In genomic region chr2:177165103-177165583, GRCh38 we compare ENCODE assay signal across 8 cellular contexts. TPM values are rescaled to one million over a fixed set of nuclear protein-coding genes. Genes with fewer than 3 reads are reported as not detected.
DNase-seq lines count a peak whose midpoint lies in the region; FAIRE-seq and TF ChIP-seq lines count a peak whose summit lies in the region.

No MANE protein-coding gene starts in this region.

- H3K27ac ChIP-seq in astrocyte (ENCODE audit: low read depth, low read length), result peak overlapping the region; percentile 81
- peak overlapping the region; percentile 93 to 95 for H3K27ac ChIP-seq in testis

- H3K27me3 ChIP-seq in astrocyte (ENCODE audit: insufficient read depth, low read length) (no peaks in the 10 kb centered on the region), testis (no peaks in the 10 kb centered on the region)

- H3K4me3 Mint-ChIP-seq in astrocyte (ENCODE audit: unreplicated experiment) (no peak overlapping the region), endothelial cell (ENCODE audit: unreplicated experiment) (no peak overlapping the region)

- no peaks in the 10 kb centered on the region for H3K36me3 ChIP-seq in astrocyte (ENCODE audit: insufficient read depth, low read length)
- no peaks in the 10 kb centered on the region for H3K36me3 ChIP-seq in testis (ENCODE audit: low read depth, missing control alignments)

- H3K9me3 ChIP-seq in astrocyte (ENCODE audit: insufficient read depth, low read depth, low read length) (no peaks in the 10 kb centered on the region), testis (no peaks in the 10 kb centered on the region)

- peak overlapping the region; percentile 88 for H3K4me2 ChIP-seq in astrocyte (ENCODE audit: low read length)

- peak overlapping the region; percentile 55 for H3K4me3 ChIP-seq in astrocyte (ENCODE audit: insufficient read depth, low read depth, low read length)
- H3K4me3 ChIP-seq in testis, result peak overlapping the region; percentile 32 to 50

- H3K36me3 Mint-ChIP-seq in astrocyte (ENCODE audit: low read depth, unreplicated experiment) (peaks cover 3% of the 10 kb centered on the region), endothelial cell (ENCODE audit: low read depth, unreplicated experiment) (peaks cover 5% of the 10 kb centered on the region)

- H3K4me1 Mint-ChIP-seq in astrocyte (ENCODE audit: low read depth, unreplicated experiment) (peaks cover 31% of the 10 kb centered on the region), endothelial cell (ENCODE audit: unreplicated experiment) (peaks cover 23% of the 10 kb centered on the region)

- DNase-seq in EL (peak; percentile 51), NCI-H1417 (lab: John Stamatoyannopoulos, UW) (peak in 2 of 3 experiments; percentile 59 to 79), astrocyte (ENCODE audit: low read depth) (peak; percentile 31), kidney tubule cell (ENCODE audit: low spot score) (peak; percentile 60), testis (peak; percentile 67), endothelial cell (ENCODE audit: low spot score) (no peak), SIG-M5 treated with dmso at 0.1 percent for 504 hours (lab: John Stamatoyannopoulos, UW; ENCODE audit: unreplicated experiment) (no peak), NCI-H1694 treated with DMSO at 0.1 percent for 48 hours (lab: John Stamatoyannopoulos, UW) (no peak)

- WGBS in testis, 2 donors, result 0% methylated on average over 8 of the region's 8 CpGs

- intact Hi-C loops in testis (cut with DNase I; ENCODE audit: low total_unique reads), result loop anchor here (10.0 kb wide), 4 partner anchors 100 to 440 kb away; partner anchors contain the start of gene NFE2L2

- H3K27ac Mint-ChIP-seq in astrocyte (ENCODE audit: unreplicated experiment), result no peak overlapping the region
- H3K27ac Mint-ChIP-seq in endothelial cell (ENCODE audit: unreplicated experiment), result no peak overlapping the region

- H3K27me3 Mint-ChIP-seq in astrocyte (ENCODE audit: low read depth, unreplicated experiment) (no peaks in the 10 kb centered on the region), endothelial cell (ENCODE audit: unreplicated experiment) (no peaks in the 10 kb centered on the region)

- H3K4me1 ChIP-seq in astrocyte (ENCODE audit: insufficient read depth, low read length) (peaks cover 36% of the 10 kb centered on the region), testis (peaks cover 25% of the 10 kb centered on the region)

- H2AFZ ChIP-seq in astrocyte (ENCODE audit: low read depth, low read length), result peak overlapping the region; percentile 90

- peak overlapping the region; percentile 83 for H3K9ac ChIP-seq in astrocyte (ENCODE audit: low read length)

- H3K9me3 Mint-ChIP-seq in astrocyte (ENCODE audit: unreplicated experiment) (no peaks in the 10 kb centered on the region), endothelial cell (ENCODE audit: unreplicated experiment) (no peaks in the 10 kb centered on the region)

- TF ChIP-seq CTCF in astrocyte (IDR thresholded peaks at IDR 0.05; ENCODE audit: insufficient read depth, low read depth, low read length), result no peak
- TF ChIP-seq CTCF in testis (IDR thresholded peaks at IDR 0.05), result no peak
- TF ChIP-seq CTCF in endothelial cell (IDR thresholded peaks at IDR 0.05; ENCODE audit: unreplicated experiment), result no peak

- no peaks in the 10 kb centered on the region for H3K79me2 ChIP-seq in astrocyte (ENCODE audit: insufficient read depth, low read length)

- no peak for FAIRE-seq in astrocyte (lab: Jason Lieb, UNC)

- no peaks in the 10 kb centered on the region for H4K20me1 ChIP-seq in astrocyte (ENCODE audit: insufficient read depth, low read length)

- no peak for TF ChIP-seq POLR2A in testis (IDR thresholded peaks at IDR 0.05)

RNA-seq across cellular contexts. Expression of gene HNRNPA3, which starts 47.5 kb away (rescaled TPM):
- total RNA-seq in astrocyte (147 and 184 TPM in 2 replicates), testis (100 to 1,000 TPM in 1 of 2 donors, 10 to 100 TPM in 1; 81.3 to 103 TPM), endothelial cell (ENCODE audit: unreplicated experiment) (264 TPM)
- 284 TPM for polyA plus RNA-seq in testis (ENCODE audit: insufficient read depth, low read depth, low replicate concordance)

Comparison
In these comparisons a context has a peak if more than half of its experiments do, and no peak if none do; other contexts are left out.
1. DNase-seq: peak in EL (single experiment), NCI-H1417 (2 of 3), astrocyte (single experiment), kidney tubule cell (single experiment) and testis (single experiment); none in endothelial cell (single experiment), SIG-M5 treated with dmso at 0.1 percent for 504 hours (single experiment) and NCI-H1694 treated with DMSO at 0.1 percent for 48 hours (single experiment).